In genomic region chr10:109783286-109783685, GRCh38 we compare ENCODE assay signal across 26 cellular contexts.
"Had no signal": no experiment of that assay in that cellular context is flagged by ENCODE, and none has a peak within 500 bp of the region (broad histone marks: within the 10 kb centered on the region; RNA-seq: fewer than 3 reads in every experiment).

No MANE protein-coding gene starts in this region.

- H3K36me3 ChIP-seq: esophagus squamous epithelium, gastrocnemius medialis, heart right ventricle, left lung, lower lobe of right lung had no signal

- H3K4me1 ChIP-seq: esophagus squamous epithelium, gastrocnemius medialis, heart right ventricle, left lung, lower lobe of right lung had no signal

- H3K9me3 ChIP-seq: esophagus squamous epithelium, gastrocnemius medialis, heart right ventricle, left lung, lower lobe of right lung had no signal

- FAIRE-seq: colon, endometrium, islet of Langerhans, keratinocyte had no signal

- H3K27me3 ChIP-seq: esophagus squamous epithelium, gastrocnemius medialis, left lung had no signal

- H3K27ac ChIP-seq: coronary artery, dorsolateral prefrontal cortex, epithelial cell of prostate, esophagus squamous epithelium, gastrocnemius medialis, heart right ventricle, left lung, lower lobe of right lung had no signal

- ATAC-seq: esophagus mucosa, gastrocnemius medialis, heart right ventricle, left cardiac atrium, left lung, left ventricle myocardium superior, lower lobe of right lung had no signal

- H3K4me3 ChIP-seq: coronary artery, dorsolateral prefrontal cortex, esophagus squamous epithelium, gastrocnemius medialis, heart right ventricle, left lung, lower lobe of right lung had no signal

- DNase-seq: dermis blood vessel endothelial cell; dorsolateral prefrontal cortex; effector CD4-positive, alpha-beta T cell; effector memory CD4-positive, alpha-beta T cell; erythroblast; esophagus squamous epithelium; foreskin fibroblast; foreskin melanocyte; gastrocnemius medialis; glutamatergic neuron; head of caudate nucleus; heart right ventricle; hypothalamus; left cardiac atrium; left lung; left ventricle myocardium superior; lower lobe of right lung; mesenchymal stem cell; midbrain had no signal
